24 cellular contexts compared by ENCODE assay signal in the genomic region with DNA sequence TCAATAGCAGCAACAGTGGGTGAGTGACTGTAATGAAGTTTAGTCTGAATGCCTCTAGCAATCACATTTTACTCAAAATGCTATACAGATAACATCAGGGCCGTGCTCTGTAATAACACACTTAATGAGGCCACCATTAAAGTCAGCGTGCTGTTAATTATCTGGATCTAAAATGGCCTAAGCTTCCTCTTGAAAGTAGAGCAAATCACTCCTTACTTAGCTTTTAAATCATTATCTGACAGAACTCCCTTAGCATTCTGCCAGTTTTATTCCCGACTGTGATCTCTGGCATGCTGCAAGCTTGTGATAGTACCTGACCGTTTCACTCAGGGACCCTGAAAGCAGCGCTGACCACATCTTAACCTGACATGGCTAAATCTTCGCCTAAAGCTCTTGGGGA. TPM values are rescaled to one million over a fixed set of nuclear protein-coding genes. Genes with fewer than 3 reads are reported as not detected.
A peak's percentile ranks its signal among the peaks of the same experiment; 100 is the strongest.
DNase-seq lines count a peak whose midpoint lies in the region; ATAC-seq and TF ChIP-seq lines count a peak whose summit lies in the region.
"Had no signal": no experiment of that assay in that cellular context is flagged by ENCODE, and none has a peak within 500 bp of the region (broad histone marks: within the 10 kb centered on the region; RNA-seq: fewer than 3 reads in every experiment).

No MANE protein-coding gene starts in this region.

- H3K4me3 ChIP-seq in left ventricle myocardium inferior = no peak overlapping the region
- H3K4me3 ChIP-seq in gastroesophageal sphincter = no peak overlapping the region
- H3K4me3 ChIP-seq in parathyroid adenoma (ENCODE audit: low read depth, low read length) = no peak overlapping the region
- H3K4me3 ChIP-seq in Caco-2 (ENCODE audit: low read depth, low read length) = no peak overlapping the region
- H3K4me3 ChIP-seq: uterus had no signal

- H3K9me3 ChIP-seq in left ventricle myocardium inferior (replicated peaks) (no peaks in the 10 kb centered on the region), gastroesophageal sphincter (no peaks in the 10 kb centered on the region), parathyroid adenoma (ENCODE audit: control insufficient read depth, low read length) (no peaks in the 10 kb centered on the region), Caco-2 (no peaks in the 10 kb centered on the region)
- H3K9me3 ChIP-seq: uterus had no signal

- CTCF ChIA-PET in Caco-2 (lab: Charles Lee) = no interaction called here
- CTCF ChIA-PET in activated CD4-positive, alpha-beta T cell treated with anti-CD3 and anti-CD28 coated beads, Interleukin-2, amount 10 ng/mL, durations not matched to agents 7 days and 5 days (lab: Charles Lee) = interaction anchor here (1.3 kb wide), 1 partner anchor 39 kb away, joined by 6 read pairs; no protein-coding TSS in a partner anchor

- H3K4me3 Mint-ChIP-seq in Caco-2 (ENCODE audit: unreplicated experiment) = no peak overlapping the region
- H3K4me3 Mint-ChIP-seq in activated CD4-positive, alpha-beta T cell treated with anti-CD3 and anti-CD28 coated beads, Interleukin-2, amount 10 ng/mL, durations not matched to agents 7 days and 5 days = no peak overlapping the region
- H3K4me3 Mint-ChIP-seq: activated naive CD8-positive, alpha-beta T cell treated with anti-CD3 and anti-CD28 coated beads, Interleukin-2, amount 50 U/mL, for 24 hours; activated T-helper 1 cell treated with anti-CD3 and anti-CD28 coated beads, Interleukin-12 subunit alpha, Interleukin-12 subunit beta, Interleukin-2, Interleukin-4 antibody, amounts not matched to agents 30 ng/mL and 10 ng/mL and 1 ng/mL, durations not matched to agents 14 hours and 24 hours and 36 hours; CD4-positive, CD25-positive, alpha-beta regulatory T cell; T-helper 2 cell treated with Interferon-gamma antibody and Interleukin-4, amounts not matched to agents 5 μg/mL and 100 μg/mL, for 36 hours had no signal

- ATAC-seq in left ventricle myocardium superior = no peak
- ATAC-seq in gastroesophageal sphincter = no peak
- no peak for ATAC-seq in GM21515 (IDR thresholded peaks at IDR 0.05; ENCODE audit: unreplicated experiment)
- ATAC-seq: activated CD4-positive, CD25-positive, alpha-beta regulatory T cell treated with anti-CD3 and anti-CD28 coated beads, Interleukin-2, amount 50 U/mL, for 24 hours; activated naive CD8-positive, alpha-beta T cell treated with anti-CD3 and anti-CD28 coated beads, Interleukin-2, amount 50 U/mL, for 24 hours; sciatic nerve; stimulated activated naive CD8-positive, alpha-beta T cell treated with anti-CD3 and anti-CD28 coated beads, Interleukin-15, Interleukin-2, amounts not matched to agents 100 U/mL and 50 U/mL, for 24 hours had no signal

- no peak overlapping the region for H3K9ac ChIP-seq in parathyroid adenoma

- no peak for DNase-seq in left ventricle myocardium inferior
- DNase-seq in left ventricle myocardium superior = no peak
- no peak for DNase-seq in Caco-2
- no peak for DNase-seq in SW480 (ENCODE audit: low spot score)
- DNase-seq in activated CD4-positive, alpha-beta T cell treated with anti-CD3 and anti-CD28 coated beads, Interleukin-2, amount 10 ng/mL, durations not matched to agents 7 days and 5 days = no peak
- DNase-seq: activated CD8-positive, alpha-beta memory T cell treated with anti-CD3 and anti-CD28 coated beads for 24 hours; activated naive CD8-positive, alpha-beta T cell treated with anti-CD3 and anti-CD28 coated beads, Interleukin-2, amount 50 U/mL, for 24 hours; CD4-positive, CD25-positive, alpha-beta regulatory T cell; foreskin fibroblast; KBM-7; NCI-H1694; NCI-H748 treated with DMSO at 0.1 percent for 48 hours; occipital lobe; stimulated activated CD4-positive, alpha-beta T cell treated with anti-CD3 and anti-CD28 coated beads, Interleukin-1b, Interleukin-23, amount 100 ng/mL, for 48 hours; stimulated activated naive CD8-positive, alpha-beta T cell treated with anti-CD3 and anti-CD28 coated beads, Interleukin-15, Interleukin-2, amounts not matched to agents 100 U/mL and 50 U/mL, for 24 hours; uterus had no signal

- H2AFZ ChIP-seq in parathyroid adenoma = no peak overlapping the region

- 76 to 100% methylated on average over 2 to 6 of the region's 6 CpGs for WGBS in gastroesophageal sphincter (ENCODE audit: low coverage in 1 of 2), 2 donors

- peaks cover 7% of the 10 kb centered on the region for H3K4me1 Mint-ChIP-seq in Caco-2 (ENCODE audit: low read depth, unreplicated experiment)
- peaks cover 13% of the 10 kb centered on the region for H3K4me1 Mint-ChIP-seq in activated CD4-positive, alpha-beta T cell treated with anti-CD3 and anti-CD28 coated beads, Interleukin-2, amount 10 ng/mL, durations not matched to agents 7 days and 5 days

- no peak overlapping the region for H3K27ac Mint-ChIP-seq in Caco-2 (ENCODE audit: unreplicated experiment)
- no peak overlapping the region for H3K27ac Mint-ChIP-seq in activated CD4-positive, alpha-beta T cell treated with anti-CD3 and anti-CD28 coated beads, Interleukin-2, amount 10 ng/mL, durations not matched to agents 7 days and 5 days
- H3K27ac Mint-ChIP-seq: activated naive CD8-positive, alpha-beta T cell treated with anti-CD3 and anti-CD28 coated beads, Interleukin-2, amount 50 U/mL, for 24 hours; activated T-helper 1 cell treated with anti-CD3 and anti-CD28 coated beads, Interleukin-12 subunit alpha, Interleukin-12 subunit beta, Interleukin-2, Interleukin-4 antibody, amounts not matched to agents 30 ng/mL and 10 ng/mL and 1 ng/mL, durations not matched to agents 14 hours and 24 hours and 36 hours; CD4-positive, CD25-positive, alpha-beta regulatory T cell; T-helper 2 cell treated with Interferon-gamma antibody and Interleukin-4, amounts not matched to agents 5 μg/mL and 100 μg/mL, for 36 hours had no signal

- H3K27me3 ChIP-seq in left ventricle myocardium inferior (ENCODE audit: low read depth) (no peaks in the 10 kb centered on the region), gastroesophageal sphincter (no peaks in the 10 kb centered on the region), parathyroid adenoma (ENCODE audit: control insufficient read depth, insufficient read depth, low read length) (no peaks in the 10 kb centered on the region), Caco-2 (replicated peaks; ENCODE audit: control insufficient read depth, insufficient read depth, low read length) (no peaks in the 10 kb centered on the region)
- H3K27me3 ChIP-seq: uterus had no signal

- no peaks in the 10 kb centered on the region for H3K9me3 Mint-ChIP-seq in Caco-2 (ENCODE audit: unreplicated experiment)
- no peaks in the 10 kb centered on the region for H3K9me3 Mint-ChIP-seq in activated CD4-positive, alpha-beta T cell treated with anti-CD3 and anti-CD28 coated beads, Interleukin-2, amount 10 ng/mL, durations not matched to agents 7 days and 5 days
- H3K9me3 Mint-ChIP-seq: activated naive CD8-positive, alpha-beta T cell treated with anti-CD3 and anti-CD28 coated beads, Interleukin-2, amount 50 U/mL, for 24 hours; activated T-helper 1 cell treated with anti-CD3 and anti-CD28 coated beads, Interleukin-12 subunit alpha, Interleukin-12 subunit beta, Interleukin-2, Interleukin-4 antibody, amounts not matched to agents 30 ng/mL and 10 ng/mL and 1 ng/mL, durations not matched to agents 14 hours and 24 hours and 36 hours; CD4-positive, CD25-positive, alpha-beta regulatory T cell; T-helper 2 cell treated with Interferon-gamma antibody and Interleukin-4, amounts not matched to agents 5 μg/mL and 100 μg/mL, for 36 hours had no signal

- no peak overlapping the region for H3K4me2 ChIP-seq in parathyroid adenoma (ENCODE audit: low read length)

- no peak for TF ChIP-seq EP300 in gastroesophageal sphincter (IDR thresholded peaks at IDR 0.05)

- peaks cover 75% of the 10 kb centered on the region for H3K36me3 Mint-ChIP-seq in Caco-2 (ENCODE audit: insufficient read depth, unreplicated experiment)
- peaks cover 34% of the 10 kb centered on the region for H3K36me3 Mint-ChIP-seq in activated CD4-positive, alpha-beta T cell treated with anti-CD3 and anti-CD28 coated beads, Interleukin-2, amount 10 ng/mL, durations not matched to agents 7 days and 5 days (ENCODE audit: low read depth)

- POLR2A ChIA-PET in Caco-2 (lab: Charles Lee) = no interaction called here
- POLR2A ChIA-PET in activated CD4-positive, alpha-beta T cell treated with anti-CD3 and anti-CD28 coated beads, Interleukin-2, amount 10 ng/mL, durations not matched to agents 7 days and 5 days (lab: Charles Lee) = interaction anchor here (0.7 kb wide), 1 partner anchor 51 kb away, joined by 5 read pairs; no protein-coding TSS in a partner anchor

- BruUV-seq in Caco-2 (replicated peaks; lab: Mats Ljungman, UMichigan) = no TSS peak

- TF ChIP-seq CTCF in left ventricle myocardium inferior (IDR thresholded peaks at IDR 0.05; ENCODE audit: borderline replicate concordance) = no peak
- no peak for TF ChIP-seq CTCF in gastroesophageal sphincter (IDR thresholded peaks at IDR 0.05)
- TF ChIP-seq CTCF in parathyroid adenoma (IDR thresholded peaks at IDR 0.05) = no peak
- no peak for TF ChIP-seq CTCF in Caco-2 (IDR thresholded peaks at IDR 0.05; ENCODE audit: insufficient read depth in 1 of 2, low read depth in 1 of 2, low read length in 1 of 2, severe bottlenecking in 1 of 2, unreplicated experiment in 1 of 2)

- no peak for TF ChIP-seq POLR2A in gastroesophageal sphincter (IDR thresholded peaks at IDR 0.05)

- H3K4me1 ChIP-seq in left ventricle myocardium inferior = peaks cover 44% of the 10 kb centered on the region
- peaks cover 0 to 29% (median 14%) of the 10 kb centered on the region in 3 donors for H3K4me1 ChIP-seq in gastroesophageal sphincter
- H3K4me1 ChIP-seq in parathyroid adenoma = no peaks in the 10 kb centered on the region
- peaks cover 14% of the 10 kb centered on the region for H3K4me1 ChIP-seq in Caco-2

- H3K36me3 ChIP-seq in left ventricle myocardium inferior (peaks cover 54% of the 10 kb centered on the region), gastroesophageal sphincter (peaks cover 0 to 47% of the 10 kb centered on the region in 2 donors), parathyroid adenoma (ENCODE audit: control insufficient read depth, insufficient read depth, low read length) (peaks cover 3% of the 10 kb centered on the region), Caco-2 (ENCODE audit: control insufficient read depth, insufficient read depth, low read length) (peaks cover 5% of the 10 kb centered on the region)
- H3K36me3 ChIP-seq: uterus had no signal

- peak overlapping the region; percentile 87 for H3K27ac ChIP-seq in left ventricle myocardium inferior (replicated peaks)
- H3K27ac ChIP-seq in gastroesophageal sphincter = peak overlapping the region in 3 of 4 donors; percentile 76 to 81 (median 78)
- H3K27ac ChIP-seq in parathyroid adenoma = peak overlapping the region; percentile 16

- H3K79me2 ChIP-seq in parathyroid adenoma = no peaks in the 10 kb centered on the region

- intact Hi-C loops in left ventricle myocardium inferior (cut with micrococcal nuclease) (no loop called here), left ventricle myocardium superior (cut with micrococcal nuclease) (no loop called here), Caco-2 (cut with micrococcal nuclease; ENCODE audit: unreplicated experiment) (no loop called here)

- H3K27me3 Mint-ChIP-seq in Caco-2 (ENCODE audit: insufficient read depth, unreplicated experiment) = no peaks in the 10 kb centered on the region
- H3K27me3 Mint-ChIP-seq in activated CD4-positive, alpha-beta T cell treated with anti-CD3 and anti-CD28 coated beads, Interleukin-2, amount 10 ng/mL, durations not matched to agents 7 days and 5 days = no peaks in the 10 kb centered on the region
- H3K27me3 Mint-ChIP-seq: activated naive CD8-positive, alpha-beta T cell treated with anti-CD3 and anti-CD28 coated beads, Interleukin-2, amount 50 U/mL, for 24 hours; CD4-positive, CD25-positive, alpha-beta regulatory T cell had no signal

RNA-seq across cellular contexts. Expression of a gene that starts 9.0 kb away (rescaled TPM):
- 583 TPM for total RNA-seq in left ventricle myocardium inferior
- total RNA-seq in left ventricle myocardium superior = 574 TPM
- 1,000 to 10,000 TPM; 1,117 to 3,164 (median 3,050) TPM for total RNA-seq in gastroesophageal sphincter
- 2,077 and 2,101 TPM in 2 replicates for total RNA-seq in Caco-2 (2022)
- total RNA-seq in activated CD4-positive, alpha-beta T cell treated with anti-CD3 and anti-CD28 coated beads, Interleukin-2, amount 10 ng/mL, durations not matched to agents 7 days and 5 days = 1,000 to 10,000 TPM; 1,311 to 1,331 TPM

RNA-seq across cellular contexts. Expression of a gene that starts 10.8 kb away (rescaled TPM):
- total RNA-seq in left ventricle myocardium inferior (4.9 TPM), left ventricle myocardium superior (2.1 TPM), gastroesophageal sphincter (1 to 10 TPM in 3 of 4 donors, under 1 TPM in 1; 0.57 to 5.0 (median 3.1) TPM), Caco-2 (2022) (not detected in 2 replicates)
- total RNA-seq in activated CD4-positive, alpha-beta T cell treated with anti-CD3 and anti-CD28 coated beads, Interleukin-2, amount 10 ng/mL, durations not matched to agents 7 days and 5 days = under 1 TPM in 1 of 2 experiments, not detected in 1; 0.35 TPM
- total RNA-seq: activated T-helper 1 cell treated with anti-CD3 and anti-CD28 coated beads, Interleukin-12 subunit alpha, Interleukin-12 subunit beta, Interleukin-2, Interleukin-4 antibody, amounts not matched to agents 30 ng/mL and 10 ng/mL and 1 ng/mL, durations not matched to agents 14 hours and 24 hours and 36 hours; CD4-positive, CD25-positive, alpha-beta regulatory T cell; SK-MEL-5 had no signal

RNA-seq across cellular contexts. Expression of a gene that starts 25.9 kb away (rescaled TPM):
- total RNA-seq in left ventricle myocardium inferior (20.9 TPM), left ventricle myocardium superior (22.9 TPM), gastroesophageal sphincter (10 to 100 TPM; 28.1 to 46.2 (median 34.0) TPM), Caco-2 (2022) (41.5 and 47.1 TPM in 2 replicates)
- 10 to 100 TPM; 18.7 to 26.0 TPM for total RNA-seq in activated CD4-positive, alpha-beta T cell treated with anti-CD3 and anti-CD28 coated beads, Interleukin-2, amount 10 ng/mL, durations not matched to agents 7 days and 5 days

Comparison
In these comparisons a context has a peak if more than half of its experiments do, and no peak if none do; other contexts are left out.
1. H3K27ac ChIP-seq: peak in every context shown above with its lines; median percentile 87 in left ventricle myocardium inferior; 78 in gastroesophageal sphincter; 16 in parathyroid adenoma.